In the genomic region with DNA sequence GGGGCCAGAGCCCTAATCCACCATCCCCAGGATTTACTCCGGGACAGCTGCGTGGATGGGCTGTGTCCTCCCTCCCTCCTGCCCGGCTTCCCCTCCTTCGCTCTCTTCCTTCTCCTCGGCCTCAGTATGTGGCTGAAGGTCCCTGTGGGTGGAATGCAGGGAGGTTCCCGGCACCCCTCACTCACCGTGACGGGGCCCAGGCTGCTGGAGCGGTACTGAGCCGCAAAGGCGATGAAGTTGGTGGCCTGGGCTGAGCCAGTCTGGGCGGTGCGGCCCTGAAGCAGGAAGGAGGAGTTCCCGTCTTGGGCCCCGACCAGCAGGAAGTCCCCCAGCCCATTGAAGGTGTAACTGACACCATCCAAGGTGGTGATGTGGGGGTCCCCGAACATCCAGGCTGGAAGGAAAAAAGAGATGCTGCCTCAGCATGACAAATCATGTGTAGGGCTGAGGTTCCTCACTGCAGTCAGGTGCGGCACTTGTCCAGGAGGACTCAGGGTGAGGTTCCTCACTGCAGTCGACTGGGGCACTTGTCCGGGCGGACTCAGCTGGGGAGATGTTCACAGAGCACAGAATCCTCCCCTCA, we compare ENCODE assay signal across 19 cellular contexts. TPM values are rescaled to one million over a fixed set of nuclear protein-coding genes. Genes with fewer than 3 reads are reported as not detected.
DNase-seq lines count a peak whose midpoint lies in the region; ATAC-seq and TF ChIP-seq lines count a peak whose summit lies in the region.
"Had no signal": no experiment of that assay in that cellular context is flagged by ENCODE, and none has a peak within 500 bp of the region (broad histone marks: within the 10 kb centered on the region; RNA-seq: fewer than 3 reads in every experiment).

No MANE protein-coding gene starts in this region.

- DNase-seq in NCI-H82 (lab: John Stamatoyannopoulos, UW) (peak; percentile 80), NCI-H82 treated with DMSO at 0.1 percent for 48 hours (lab: John Stamatoyannopoulos, UW; ENCODE audit: unreplicated experiment) (no peak), UCSD-AML1 (lab: John Stamatoyannopoulos, UW; ENCODE audit: unreplicated experiment) (peak; percentile 46), mucosa of descending colon (peak in 1 of 3 donors; percentile 25), caudate nucleus (lab: John Stamatoyannopoulos, UW) (no peak)
- DNase-seq: C1 segment of cervical spinal cord; MV-4-11; NCI-H1417 treated with DMSO at 0.1 percent for 48 hours; NCI-H2029; NCI-H526; NK-92 treated with Interleukin-12 subunit alpha and Interleukin-12 subunit beta, amount 100 ng/mL, for 24 hours; OCI-M1 had no signal

- no peaks in the 10 kb centered on the region for H3K36me3 ChIP-seq in BLaER1 treated with 17β-estradiol and CSF1 and Interleukin-3, amounts not matched to agents 10 nM and 100 nM
- no peaks in the 10 kb centered on the region for H3K36me3 ChIP-seq in mucosa of descending colon (ENCODE audit: low read depth)

- ATAC-seq in mucosa of descending colon (peak; percentile 2), GM18873 (IDR thresholded peaks at IDR 0.05; ENCODE audit: low FRiP score, unreplicated experiment) (no peak), GM19324 (IDR thresholded peaks at IDR 0.05; ENCODE audit: low FRiP score, unreplicated experiment) (no peak)

- H3K9me3 ChIP-seq in BLaER1 treated with 17β-estradiol and CSF1 and Interleukin-3, amounts not matched to agents 10 nM and 100 nM (replicated peaks in 1 of 11): peaks cover 0 to 20% (median 8%) of the 10 kb centered on the region in 11 experiments; a peak in 11 of 22 replicates
- no peaks in the 10 kb centered on the region for H3K9me3 ChIP-seq in mucosa of descending colon

- no peak for TF ChIP-seq CTCF in mucosa of descending colon (IDR thresholded peaks at IDR 0.05)

- no peak overlapping the region for H3K4me3 ChIP-seq in BLaER1 treated with 17β-estradiol and CSF1 and Interleukin-3, amounts not matched to agents 10 nM and 100 nM
- no peak overlapping the region for H3K4me3 ChIP-seq in mucosa of descending colon

- H3K27ac ChIP-seq in BLaER1 treated with 17β-estradiol and CSF1 and Interleukin-3, amounts not matched to agents 10 nM and 100 nM: no peak overlapping the region
- H3K27ac ChIP-seq in caudate nucleus (ENCODE audit: low read depth, low read length): no peak overlapping the region
- H3K27ac ChIP-seq: 22Rv1, RWPE1 had no signal

- peaks cover 10 to 43% (median 35%) of the 10 kb centered on the region in 10 experiments; a peak in 19 of 20 replicates for H3K4me1 ChIP-seq in BLaER1 treated with 17β-estradiol and CSF1 and Interleukin-3, amounts not matched to agents 10 nM and 100 nM
- H3K4me1 ChIP-seq in mucosa of descending colon (ENCODE audit: low read depth): no peaks in the 10 kb centered on the region

- H3K4me2 ChIP-seq in BLaER1 treated with 17β-estradiol and CSF1 and Interleukin-3, amounts not matched to agents 10 nM and 100 nM: peak overlapping the region in 8 of 11 experiments; percentile 18 to 93 (median 37); a peak in 15 of 22 replicates

- peaks cover 0 to 30% (median 15%) of the 10 kb centered on the region in 11 experiments; a peak in 14 of 22 replicates for H3K27me3 ChIP-seq in BLaER1 treated with 17β-estradiol and CSF1 and Interleukin-3, amounts not matched to agents 10 nM and 100 nM

- no peak overlapping the region for H3K9ac ChIP-seq in BLaER1 treated with 17β-estradiol and CSF1 and Interleukin-3, amounts not matched to agents 10 nM and 100 nM

- intact Hi-C loops in mucosa of descending colon (cut with DNase I, micrococcal nuclease): no loop called here

- peaks cover 0 to 17% (median 0%) of the 10 kb centered on the region in 11 experiments; a peak in 3 of 22 replicates for H4K20me1 ChIP-seq in BLaER1 treated with 17β-estradiol and CSF1 and Interleukin-3, amounts not matched to agents 10 nM and 100 nM

RNA-seq across cellular contexts. Expression of a gene that starts 42.6 kb away (rescaled TPM):
- total RNA-seq in mucosa of descending colon: 100 to 1,000 TPM in 2 of 3 donors, 10 to 100 TPM in 1; 29.5 to 147 (median 112) TPM
- total RNA-seq: SK-MEL-5 had no signal

RNA-seq across cellular contexts. Expression of a gene that starts 48.4 kb away (rescaled TPM):
- 100 to 1,000 TPM; 170 to 415 (median 318) TPM for total RNA-seq in mucosa of descending colon
- total RNA-seq: HT-29, SK-MEL-5 had no signal

Comparison
In these comparisons a context has a peak if more than half of its experiments do, and no peak if none do; other contexts are left out.
1. DNase-seq: peak in NCI-H82 (single experiment) and UCSD-AML1 (single experiment); none in NCI-H82 treated with DMSO at 0.1 percent for 48 hours (single experiment) and caudate nucleus (0 of 61).